1 cellular context compared by ENCODE assay signal in genomic region chr10:79208251-79208983, GRCh38.
TF ChIP-seq lines count a peak whose summit lies in the region.

No MANE protein-coding gene starts in this region.

TF ChIP-seq in IMR-90, 13 proteins besides CTCF, POLR2A, EP300 and RAD21 (continued from another document):
- TF ChIP-seq, protein P1, sequence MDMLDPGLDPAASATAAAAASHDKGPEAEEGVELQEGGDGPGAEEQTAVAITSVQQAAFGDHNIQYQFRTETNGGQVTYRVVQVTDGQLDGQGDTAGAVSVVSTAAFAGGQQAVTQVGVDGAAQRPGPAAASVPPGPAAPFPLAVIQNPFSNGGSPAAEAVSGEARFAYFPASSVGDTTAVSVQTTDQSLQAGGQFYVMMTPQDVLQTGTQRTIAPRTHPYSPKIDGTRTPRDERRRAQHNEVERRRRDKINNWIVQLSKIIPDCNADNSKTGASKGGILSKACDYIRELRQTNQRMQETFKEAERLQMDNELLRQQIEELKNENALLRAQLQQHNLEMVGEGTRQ (IDR thresholded peaks at IDR 0.05; ENCODE audit: low read depth, low read length): no peak
- no peak for TF ChIP-seq BHLHE40 (IDR thresholded peaks at IDR 0.05; ENCODE audit: low read depth, low read length)
- no peak for TF ChIP-seq RCOR1 (IDR thresholded peaks at IDR 0.05; ENCODE audit: insufficient replicate concordance, low read length)
- no peak for TF ChIP-seq CEBPB (IDR thresholded peaks at IDR 0.05; ENCODE audit: low read depth, low read length)
- no peak for TF ChIP-seq NFE2L2 (IDR thresholded peaks at IDR 0.05; ENCODE audit: low read depth, low read length)
- TF ChIP-seq SMC3 (IDR thresholded peaks at IDR 0.05; ENCODE audit: low read depth, low read length): no peak
- no peak for TF ChIP-seq FOS (IDR thresholded peaks at IDR 0.05; ENCODE audit: low read depth, low read length)
- TF ChIP-seq MAFK (IDR thresholded peaks at IDR 0.05; ENCODE audit: low read depth, low read length): no peak
TF ChIP-seq in IMR-90: peak in this region for 0.
